Comparison of ENCODE assay signal across 13 cellular contexts in genomic region chr13:77737583-77738200, GRCh38. TPM values are rescaled to one million over a fixed set of nuclear protein-coding genes. Genes with fewer than 3 reads are reported as not detected.
A peak's percentile ranks its signal among the peaks of the same experiment; 100 is the strongest.
DNase-seq lines count a peak whose midpoint lies in the region; ATAC-seq, FAIRE-seq and TF ChIP-seq lines count a peak whose summit lies in the region.
"Had no signal": no experiment of that assay in that cellular context is flagged by ENCODE, and none has a peak within 500 bp of the region (broad histone marks: within the 10 kb centered on the region; RNA-seq: fewer than 3 reads in every experiment).

No MANE protein-coding gene starts in this region.

- FAIRE-seq in D721Med (lab: Jason Lieb, UNC), result no peak

- no peak for DNase-seq in left cardiac atrium
- no peak for DNase-seq in effector CD4-positive, alpha-beta T cell
- no peak for DNase-seq in D721Med (ENCODE audit: insufficient read length, low spot score)
- DNase-seq in COLO829 (ENCODE audit: low spot score), result no peak
- DNase-seq: Calu3, KBM-7, NCI-H446 treated with DMSO at 0.1 percent for 48 hours had no signal

- intact Hi-C loops in left cardiac atrium (cut with DNase I), result no loop called here

- peak overlapping the region; percentile 75 for H3K27ac ChIP-seq in angular gyrus (ENCODE audit: low read depth, low read length)
- H3K27ac ChIP-seq: cardiac muscle cell, parathyroid adenoma had no signal

- ATAC-seq in GM18873 (IDR thresholded peaks at IDR 0.05; ENCODE audit: low FRiP score, unreplicated experiment) (peak; percentile 81), GM21360 (IDR thresholded peaks at IDR 0.05; ENCODE audit: unreplicated experiment) (peak; percentile 65), HG03025 (IDR thresholded peaks at IDR 0.05; ENCODE audit: low FRiP score, unreplicated experiment) (peak; percentile 52), left cardiac atrium (no peak)

- TF ChIP-seq CTCF in D721Med (IDR thresholded peaks at IDR 0.05; ENCODE audit: insufficient read depth, missing control alignments), result no peak

RNA-seq across cellular contexts. Expression of gene SLAIN1, which starts 40.2 kb away (rescaled TPM):
- total RNA-seq in left cardiac atrium, result 10 to 100 TPM in 1 of 2 donors, 1 to 10 TPM in 1; 9.1 to 12.0 TPM

Comparison
In these comparisons a context has a peak if more than half of its experiments do, and no peak if none do; other contexts are left out.
1. ATAC-seq: peak in GM18873 (single experiment), GM21360 (single experiment) and HG03025 (single experiment); none in left cardiac atrium (0 of 2).